ENCODE assay signal across 2 cellular contexts in the genomic region with DNA sequence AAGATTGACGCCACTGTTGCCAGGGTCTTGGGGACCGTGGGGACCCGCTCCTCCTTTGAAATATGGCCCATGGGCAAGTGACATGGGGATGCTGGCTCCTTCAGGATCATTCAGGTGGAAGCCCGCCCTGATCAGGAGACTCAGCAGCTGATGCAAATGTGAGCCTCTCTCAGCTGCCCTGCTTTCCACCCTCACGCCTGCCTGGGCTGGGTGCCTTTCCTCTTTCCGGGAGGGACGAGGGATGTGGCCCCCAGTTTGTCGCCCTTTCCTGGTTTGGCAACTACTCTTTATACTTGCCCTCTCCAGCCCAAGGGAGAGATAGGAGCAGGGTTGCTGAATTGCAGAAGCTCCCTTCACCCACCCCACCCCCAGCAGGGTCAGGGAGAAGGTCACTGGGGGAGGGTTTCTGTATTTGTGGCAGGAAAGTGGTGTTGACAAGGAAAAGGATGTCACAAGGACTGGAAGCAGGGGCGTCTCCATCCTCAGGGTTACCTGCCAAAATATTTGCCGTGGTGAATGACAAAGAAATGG.
TF ChIP-seq lines count a peak whose summit lies in the region.

No MANE protein-coding gene starts in this region.

TF ChIP-seq in H1, 55 proteins besides CTCF, POLR2A, EP300 and RAD21:
- TF ChIP-seq MAX (IDR thresholded peaks at IDR 0.05) (no peak), RXRA (IDR thresholded peaks at IDR 0.05; ENCODE audit: insufficient read depth, low read depth, low read length) (0 out of 2 replicates have a peak, but pooled peaks have one; percentile 29)

TF ChIP-seq in HepG2, 621 proteins besides CTCF, POLR2A, EP300 and RAD21 (continues in another document):
- TF ChIP-seq ZBTB7A (CRISPR knock-in tag; IDR thresholded peaks at IDR 0.05) (no peak), ZBTB1 (CRISPR knock-in tag; IDR thresholded peaks at IDR 0.05; ENCODE audit: borderline replicate concordance) (no peak), NRL (CRISPR knock-in tag; IDR thresholded peaks at IDR 0.05; ENCODE audit: borderline replicate concordance) (no peak), NFYC (CRISPR knock-in tag; IDR thresholded peaks at IDR 0.05) (no peak), HNF1A (IDR thresholded peaks at IDR 0.05; ENCODE audit: low read depth) (no peak), HNF1A (CRISPR knock-in tag; IDR thresholded peaks at IDR 0.05; ENCODE audit: borderline replicate concordance) (peak; percentile 74; the same call in 1 of the 2 replicates), EED (CRISPR knock-in tag; IDR thresholded peaks at IDR 0.05) (no peak), TEAD2 (CRISPR knock-in tag; IDR thresholded peaks at IDR 0.05) (no peak), FOSL2 (CRISPR knock-in tag; IDR thresholded peaks at IDR 0.05) (peak; percentile 54), FOXO1 (CRISPR knock-in tag; IDR thresholded peaks at IDR 0.05) (peak; percentile 90), NFIC (IDR thresholded peaks at IDR 0.05; ENCODE audit: low read length) (peak; percentile 78), HNF4G (IDR thresholded peaks at IDR 0.05; ENCODE audit: borderline replicate concordance, low read depth, low read length) (peak; percentile 10; the same call in 1 of the 2 replicates), HNF4G (CRISPR knock-in tag; IDR thresholded peaks at IDR 0.05; ENCODE audit: borderline replicate concordance, low read depth) (peak; percentile 44; the same call in 1 of the 2 replicates), SOX5 (CRISPR knock-in tag; IDR thresholded peaks at IDR 0.05; ENCODE audit: borderline replicate concordance) (peak; percentile 75; the same call in 1 of the 2 replicates), DPF2 (CRISPR knock-in tag; IDR thresholded peaks at IDR 0.05; ENCODE audit: borderline replicate concordance, low read depth) (peak; percentile 71; the same call in 1 of the 2 replicates), ZMYM2 (CRISPR knock-in tag; IDR thresholded peaks at IDR 0.05) (no peak), ZNF570 (CRISPR knock-in tag; IDR thresholded peaks at IDR 0.05; ENCODE audit: borderline replicate concordance) (no peak), SALL2 (CRISPR knock-in tag; IDR thresholded peaks at IDR 0.05) (no peak), ZNF383 (CRISPR knock-in tag; IDR thresholded peaks at IDR 0.05; ENCODE audit: borderline replicate concordance) (no peak), NR1H2 (CRISPR knock-in tag; IDR thresholded peaks at IDR 0.05; ENCODE audit: borderline replicate concordance, low read depth) (no peak), NONO (IDR thresholded peaks at IDR 0.05) (no peak), NONO (CRISPR knock-in tag; conservative IDR thresholded peaks at IDR 0.05) (0 out of 2 replicates have a peak, but pooled peaks have one; percentile 32), ZFP1 (CRISPR knock-in tag; IDR thresholded peaks at IDR 0.05) (no peak), HNF1B (CRISPR knock-in tag; IDR thresholded peaks at IDR 0.05) (peak; percentile 88), ZNF605 (CRISPR knock-in tag; IDR thresholded peaks at IDR 0.05) (no peak), NR2C2 (CRISPR knock-in tag; IDR thresholded peaks at IDR 0.05; ENCODE audit: borderline replicate concordance) (0 out of 2 replicates have a peak, but pooled peaks have one; percentile 49), MAX (IDR thresholded peaks at IDR 0.05) (peak; percentile 17; the same call in 1 of the 2 replicates), PHF8 (CRISPR knock-in tag; IDR thresholded peaks at IDR 0.05) (no peak; the same call in 1 of the 2 replicates), ZNF710 (CRISPR knock-in tag; IDR thresholded peaks at IDR 0.05; ENCODE audit: borderline replicate concordance) (peak; percentile 91; the same call in 1 of the 2 replicates), FOSL1 (CRISPR knock-in tag; IDR thresholded peaks at IDR 0.05; ENCODE audit: borderline replicate concordance) (no peak), ZFY (CRISPR knock-in tag; IDR thresholded peaks at IDR 0.05) (no peak), IKZF4 (CRISPR knock-in tag; IDR thresholded peaks at IDR 0.05; ENCODE audit: borderline replicate concordance, low read depth, not compliant biosample characterization) (no peak), GATA4 (IDR thresholded peaks at IDR 0.05; ENCODE audit: borderline replicate concordance, low read depth) (peak; percentile 73; the same call in 1 of the 2 replicates)
- TF ChIP-seq, protein P1, sequence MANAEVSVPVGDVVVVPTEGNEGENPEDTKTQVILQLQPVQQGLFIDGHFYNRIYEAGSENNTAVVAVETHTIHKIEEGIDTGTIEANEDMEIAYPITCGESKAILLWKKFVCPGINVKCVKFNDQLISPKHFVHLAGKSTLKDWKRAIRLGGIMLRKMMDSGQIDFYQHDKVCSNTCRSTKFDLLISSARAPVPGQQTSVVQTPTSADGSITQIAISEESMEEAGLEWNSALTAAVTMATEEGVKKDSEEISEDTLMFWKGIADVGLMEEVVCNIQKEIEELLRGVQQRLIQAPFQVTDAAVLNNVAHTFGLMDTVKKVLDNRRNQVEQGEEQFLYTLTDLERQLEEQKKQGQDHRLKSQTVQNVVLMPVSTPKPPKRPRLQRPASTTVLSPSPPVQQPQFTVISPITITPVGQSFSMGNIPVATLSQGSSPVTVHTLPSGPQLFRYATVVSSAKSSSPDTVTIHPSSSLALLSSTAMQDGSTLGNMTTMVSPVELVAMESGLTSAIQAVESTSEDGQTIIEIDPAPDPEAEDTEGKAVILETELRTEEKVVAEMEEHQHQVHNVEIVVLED (CRISPR knock-in tag; IDR thresholded peaks at IDR 0.05; ENCODE audit: borderline replicate concordance) = no peak; the same call in 1 of the 2 replicates
- TF ChIP-seq, protein P2, sequence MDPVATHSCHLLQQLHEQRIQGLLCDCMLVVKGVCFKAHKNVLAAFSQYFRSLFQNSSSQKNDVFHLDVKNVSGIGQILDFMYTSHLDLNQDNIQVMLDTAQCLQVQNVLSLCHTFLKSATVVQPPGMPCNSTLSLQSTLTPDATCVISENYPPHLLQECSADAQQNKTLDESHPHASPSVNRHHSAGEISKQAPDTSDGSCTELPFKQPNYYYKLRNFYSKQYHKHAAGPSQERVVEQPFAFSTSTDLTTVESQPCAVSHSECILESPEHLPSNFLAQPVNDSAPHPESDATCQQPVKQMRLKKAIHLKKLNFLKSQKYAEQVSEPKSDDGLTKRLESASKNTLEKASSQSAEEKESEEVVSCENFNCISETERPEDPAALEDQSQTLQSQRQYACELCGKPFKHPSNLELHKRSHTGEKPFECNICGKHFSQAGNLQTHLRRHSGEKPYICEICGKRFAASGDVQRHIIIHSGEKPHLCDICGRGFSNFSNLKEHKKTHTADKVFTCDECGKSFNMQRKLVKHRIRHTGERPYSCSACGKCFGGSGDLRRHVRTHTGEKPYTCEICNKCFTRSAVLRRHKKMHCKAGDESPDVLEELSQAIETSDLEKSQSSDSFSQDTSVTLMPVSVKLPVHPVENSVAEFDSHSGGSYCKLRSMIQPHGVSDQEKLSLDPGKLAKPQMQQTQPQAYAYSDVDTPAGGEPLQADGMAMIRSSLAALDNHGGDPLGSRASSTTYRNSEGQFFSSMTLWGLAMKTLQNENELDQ (CRISPR knock-in tag; IDR thresholded peaks at IDR 0.05; ENCODE audit: borderline replicate concordance) = no peak
- TF ChIP-seq, protein P3, sequence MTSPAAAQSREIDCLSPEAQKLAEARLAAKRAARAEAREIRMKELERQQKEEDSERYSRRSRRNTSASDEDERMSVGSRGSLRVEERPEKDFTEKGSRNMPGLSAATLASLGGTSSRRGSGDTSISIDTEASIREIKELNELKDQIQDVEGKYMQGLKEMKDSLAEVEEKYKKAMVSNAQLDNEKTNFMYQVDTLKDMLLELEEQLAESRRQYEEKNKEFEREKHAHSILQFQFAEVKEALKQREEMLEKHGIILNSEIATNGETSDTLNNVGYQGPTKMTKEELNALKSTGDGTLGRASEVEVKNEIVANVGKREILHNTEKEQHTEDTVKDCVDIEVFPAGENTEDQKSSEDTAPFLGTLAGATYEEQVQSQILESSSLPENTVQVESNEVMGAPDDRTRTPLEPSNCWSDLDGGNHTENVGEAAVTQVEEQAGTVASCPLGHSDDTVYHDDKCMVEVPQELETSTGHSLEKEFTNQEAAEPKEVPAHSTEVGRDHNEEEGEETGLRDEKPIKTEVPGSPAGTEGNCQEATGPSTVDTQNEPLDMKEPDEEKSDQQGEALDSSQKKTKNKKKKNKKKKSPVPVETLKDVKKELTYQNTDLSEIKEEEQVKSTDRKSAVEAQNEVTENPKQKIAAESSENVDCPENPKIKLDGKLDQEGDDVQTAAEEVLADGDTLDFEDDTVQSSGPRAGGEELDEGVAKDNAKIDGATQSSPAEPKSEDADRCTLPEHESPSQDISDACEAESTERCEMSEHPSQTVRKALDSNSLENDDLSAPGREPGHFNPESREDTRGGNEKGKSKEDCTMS (CRISPR knock-in tag; conservative IDR thresholded peaks at IDR 0.05) = no peak
- TF ChIP-seq, protein P4, sequence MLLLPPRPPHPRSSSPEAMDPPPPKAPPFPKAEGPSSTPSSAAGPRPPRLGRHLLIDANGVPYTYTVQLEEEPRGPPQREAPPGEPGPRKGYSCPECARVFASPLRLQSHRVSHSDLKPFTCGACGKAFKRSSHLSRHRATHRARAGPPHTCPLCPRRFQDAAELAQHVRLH (CRISPR knock-in tag; IDR thresholded peaks at IDR 0.05; ENCODE audit: borderline replicate concordance, low read depth) = 0 out of 2 replicates have a peak, but pooled peaks have one; percentile 22
- TF ChIP-seq, protein P5, sequence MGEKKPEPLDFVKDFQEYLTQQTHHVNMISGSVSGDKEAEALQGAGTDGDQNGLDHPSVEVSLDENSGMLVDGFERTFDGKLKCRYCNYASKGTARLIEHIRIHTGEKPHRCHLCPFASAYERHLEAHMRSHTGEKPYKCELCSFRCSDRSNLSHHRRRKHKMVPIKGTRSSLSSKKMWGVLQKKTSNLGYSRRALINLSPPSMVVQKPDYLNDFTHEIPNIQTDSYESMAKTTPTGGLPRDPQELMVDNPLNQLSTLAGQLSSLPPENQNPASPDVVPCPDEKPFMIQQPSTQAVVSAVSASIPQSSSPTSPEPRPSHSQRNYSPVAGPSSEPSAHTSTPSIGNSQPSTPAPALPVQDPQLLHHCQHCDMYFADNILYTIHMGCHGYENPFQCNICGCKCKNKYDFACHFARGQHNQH (CRISPR knock-in tag; IDR thresholded peaks at IDR 0.05) = 0 out of 2 replicates have a peak, but pooled peaks have one; percentile 53
